In the genomic region with DNA sequence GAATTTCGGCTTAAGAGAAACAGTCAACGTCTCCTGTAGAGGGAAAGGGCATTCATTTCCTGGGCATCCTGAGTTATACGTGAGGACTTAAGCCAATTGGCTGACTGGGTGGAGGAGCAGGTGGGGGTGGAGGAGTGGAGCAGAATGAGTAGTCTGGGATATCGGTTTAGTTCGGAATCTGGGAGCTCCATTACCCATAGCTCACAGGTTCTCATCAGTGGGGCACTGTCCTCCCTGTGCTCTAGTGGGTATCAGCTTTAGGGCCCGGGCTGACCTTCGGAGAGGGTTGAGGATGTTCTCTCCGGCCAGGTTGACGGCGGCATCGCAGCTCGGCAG, we compare ENCODE assay signal across 8 cellular contexts. TPM values are rescaled to one million over a fixed set of nuclear protein-coding genes. Genes with fewer than 3 reads are reported as not detected.
DNase-seq lines count a peak whose midpoint lies in the region; ATAC-seq, FAIRE-seq and TF ChIP-seq lines count a peak whose summit lies in the region.

No MANE protein-coding gene starts in this region.

- H3K4me1 ChIP-seq in OCI-LY1 (ENCODE audit: insufficient read depth, low read length, severe bottlenecking), result peaks cover 35% of the 10 kb centered on the region
- peaks cover 26% of the 10 kb centered on the region for H3K4me1 ChIP-seq in endodermal cell (ENCODE audit: control insufficient read depth, insufficient read depth, low read length)
- H3K4me1 ChIP-seq in neuronal stem cell (ENCODE audit: control insufficient read depth in 2 of 2, insufficient read depth in 1 of 2, low read depth in 1 of 2, low read length in 2 of 2), result peaks cover 3 to 11% of the 10 kb centered on the region in 2 donors

- H3K23ac ChIP-seq in neuronal stem cell (ENCODE audit: low read depth, low read length, poor library complexity), result peak overlapping the region; percentile 89

- no peak overlapping the region for H3K14ac ChIP-seq in neuronal stem cell (ENCODE audit: low read length)

- peak overlapping the region; percentile 78 for H3K4me3 ChIP-seq in OCI-LY1 (ENCODE audit: low read depth, low read length, poor library complexity, severe bottlenecking)
- H3K4me3 ChIP-seq in endodermal cell (ENCODE audit: low read length), result peak overlapping the region; percentile 97
- peak overlapping the region; percentile 80 to 94 for H3K4me3 ChIP-seq in neuronal stem cell (ENCODE audit: low read length in 2 of 2)

- no peaks in the 10 kb centered on the region for H3K9me2 ChIP-seq in OCI-LY1 (ENCODE audit: low read depth, low read length)

- no peak overlapping the region for H3K4ac ChIP-seq in neuronal stem cell (ENCODE audit: low read length)

- H2AFZ ChIP-seq in OCI-LY1 (ENCODE audit: low read length) (no peak overlapping the region), neuronal stem cell (ENCODE audit: low read length) (peak overlapping the region; percentile 91)

- H3K79me1 ChIP-seq in neuronal stem cell (ENCODE audit: low read depth, low read length), result no peaks in the 10 kb centered on the region

- H3K27ac Mint-ChIP-seq in activated CD8-positive, alpha-beta memory T cell treated with anti-CD3 and anti-CD28 coated beads, Interleukin-2, amount 10 ng/mL, durations not matched to agents 7 days and 5 days, result peak overlapping the region; percentile 98
- peak overlapping the region; percentile 100 for H3K27ac Mint-ChIP-seq in endodermal cell

- no peak for DNase-seq in activated CD8-positive, alpha-beta memory T cell treated with anti-CD3 and anti-CD28 coated beads, Interleukin-2, amount 10 ng/mL, durations not matched to agents 7 days and 5 days
- DNase-seq in activated CD8-positive, alpha-beta memory T cell treated with anti-CD3 and anti-CD28 coated beads for 24 hours, result no peak
- no peak for DNase-seq in endodermal cell
- DNase-seq in neuronal stem cell (ENCODE audit: low spot score), result no peak
- DNase-seq in GM12892 (ENCODE audit: insufficient read length), result no peak

- H3K4me1 Mint-ChIP-seq in activated CD8-positive, alpha-beta memory T cell treated with anti-CD3 and anti-CD28 coated beads, Interleukin-2, amount 10 ng/mL, durations not matched to agents 7 days and 5 days, result peaks cover 59% of the 10 kb centered on the region
- H3K4me1 Mint-ChIP-seq in endodermal cell, result peaks cover 28% of the 10 kb centered on the region

- H2BK120ac ChIP-seq in neuronal stem cell (ENCODE audit: low read depth, low read length), result no peak overlapping the region

- no peak overlapping the region for H2BK15ac ChIP-seq in neuronal stem cell (ENCODE audit: low read length)

- TF ChIP-seq CTCF in OCI-LY1 (IDR thresholded peaks at IDR 0.05; ENCODE audit: low read length), result no peak
- no peak for TF ChIP-seq CTCF in endodermal cell (conservative IDR thresholded peaks at IDR 0.05)

- H3K9me3 Mint-ChIP-seq in activated CD8-positive, alpha-beta memory T cell treated with anti-CD3 and anti-CD28 coated beads, Interleukin-2, amount 10 ng/mL, durations not matched to agents 7 days and 5 days (ENCODE audit: low read depth), result no peaks in the 10 kb centered on the region
- H3K9me3 Mint-ChIP-seq in endodermal cell, result peaks cover 2% of the 10 kb centered on the region

- no peaks in the 10 kb centered on the region for H3K9me3 ChIP-seq in OCI-LY1 (ENCODE audit: low read length)
- no peaks in the 10 kb centered on the region for H3K9me3 ChIP-seq in endodermal cell (ENCODE audit: control insufficient read depth, low read length)
- no peaks in the 10 kb centered on the region for H3K9me3 ChIP-seq in neuronal stem cell (replicated peaks in 1 of 2; ENCODE audit: control insufficient read depth in 2 of 2, insufficient read depth in 1 of 2, low read depth in 1 of 2, low read length in 2 of 2)

- no peak overlapping the region for H4K8ac ChIP-seq in neuronal stem cell (ENCODE audit: low read depth, low read length)

- no peak overlapping the region for H4K91ac ChIP-seq in neuronal stem cell (ENCODE audit: low read depth, low read length, poor library complexity)

- no peaks in the 10 kb centered on the region for H3K27me3 ChIP-seq in OCI-LY1 (ENCODE audit: insufficient read depth, low read length)
- no peaks in the 10 kb centered on the region for H3K27me3 ChIP-seq in endodermal cell (ENCODE audit: control insufficient read depth, insufficient read depth, low read length, poor library complexity, severe bottlenecking)
- no peaks in the 10 kb centered on the region for H3K27me3 ChIP-seq in neuronal stem cell (ENCODE audit: control insufficient read depth in 3 of 3, insufficient read depth in 3 of 3, low read depth in 1 of 3, low read length in 3 of 3)

- CTCF ChIA-PET in activated CD8-positive, alpha-beta memory T cell treated with anti-CD3 and anti-CD28 coated beads, Interleukin-2, amount 10 ng/mL, durations not matched to agents 7 days and 5 days (lab: Charles Lee), result interaction anchor here (0.8 to 6.0 kb wide), 9 partner anchors 9 to 232 kb away, joined by 3 to 70 read pairs (median 4); a partner anchor contains a TSS

- 0 out of 2 replicates have a peak, but pooled peaks cover 6% of the 10 kb centered on the region for H3K79me2 ChIP-seq in OCI-LY1 (ENCODE audit: insufficient read depth, low read length)

- peak overlapping the region; percentile 90 for H3K4me3 Mint-ChIP-seq in activated CD8-positive, alpha-beta memory T cell treated with anti-CD3 and anti-CD28 coated beads, Interleukin-2, amount 10 ng/mL, durations not matched to agents 7 days and 5 days
- H3K4me3 Mint-ChIP-seq in endodermal cell, result peak overlapping the region; percentile 94

- H3K36me3 Mint-ChIP-seq in activated CD8-positive, alpha-beta memory T cell treated with anti-CD3 and anti-CD28 coated beads, Interleukin-2, amount 10 ng/mL, durations not matched to agents 7 days and 5 days, result peaks cover 36% of the 10 kb centered on the region
- H3K36me3 Mint-ChIP-seq in endodermal cell (ENCODE audit: low read depth), result peaks cover 39% of the 10 kb centered on the region

- 0 to 3% methylated on average over 7 to 12 of the region's 12 CpGs for WGBS in endodermal cell (ENCODE audit: insufficient coverage in 1 of 2, insufficient read length in 1 of 2), 2 experiments
- no CpG with 5 or more reads among the region's 12 CpGs for WGBS in neuronal stem cell (ENCODE audit: extremely low coverage in 2 of 2, insufficient read length in 2 of 2, insufficient replicate concordance in 1 of 2), 2 donors

- TF ChIP-seq POLR2A in GM18505 (IDR thresholded peaks at IDR 0.05; ENCODE audit: borderline replicate concordance, extremely low read depth, insufficient read depth, insufficient read length) (no peak), GM12892 (IDR thresholded peaks at IDR 0.05; ENCODE audit: low read depth, low read length) (no peak)

- H2AK5ac ChIP-seq in neuronal stem cell (ENCODE audit: low read depth, low read length), result no peak overlapping the region

- peak overlapping the region; percentile 33 for H2BK5ac ChIP-seq in neuronal stem cell (ENCODE audit: low read length)

- FAIRE-seq in GM12892 (lab: Jason Lieb, UNC), result no peak

- H2BK12ac ChIP-seq in neuronal stem cell (ENCODE audit: low read length), result peak overlapping the region; percentile 4

- peak overlapping the region; percentile 89 for H3K9ac ChIP-seq in OCI-LY1 (ENCODE audit: low read length)
- no peak overlapping the region for H3K9ac ChIP-seq in endodermal cell (ENCODE audit: extremely low read depth, low read length, poor library complexity, severe bottlenecking)
- peak overlapping the region; percentile 85 for H3K9ac ChIP-seq in neuronal stem cell (ENCODE audit: low read depth, low read length, poor library complexity)

- peaks cover 53% of the 10 kb centered on the region for H3K36me3 ChIP-seq in OCI-LY1 (ENCODE audit: insufficient read depth, low read length)
- H3K36me3 ChIP-seq in endodermal cell (ENCODE audit: control insufficient read depth, insufficient read depth, low read length), result peaks cover 27% of the 10 kb centered on the region
- peaks cover 23 to 55% of the 10 kb centered on the region in 2 donors for H3K36me3 ChIP-seq in neuronal stem cell (replicated peaks in 1 of 2; ENCODE audit: control insufficient read depth in 2 of 2, insufficient read depth in 2 of 2, low read length in 2 of 2)

- H3F3A ChIP-seq in OCI-LY1 (ENCODE audit: insufficient read depth, low read length), result no peaks in the 10 kb centered on the region; the same call in 1 of the 2 replicates

- peak overlapping the region; percentile 72 for H3K27ac ChIP-seq in OCI-LY1 (ENCODE audit: low read depth, low read length, poor library complexity, severe bottlenecking)
- H3K27ac ChIP-seq in endodermal cell (ENCODE audit: low read depth, low read length), result peak overlapping the region; percentile 91
- peak overlapping the region; percentile 99 for H3K27ac ChIP-seq in neuronal stem cell (replicated peaks; ENCODE audit: low read length)

- no peaks in the 10 kb centered on the region for H4K20me1 ChIP-seq in OCI-LY1 (ENCODE audit: insufficient read depth, low read length)

- H3K4me2 ChIP-seq in OCI-LY1 (ENCODE audit: low read length) (peak overlapping the region; percentile 95), neuronal stem cell (ENCODE audit: insufficient read depth, low read length, poor library complexity, severe bottlenecking) (peak overlapping the region; percentile 85)

- peaks cover 2% of the 10 kb centered on the region for H3K27me3 Mint-ChIP-seq in activated CD8-positive, alpha-beta memory T cell treated with anti-CD3 and anti-CD28 coated beads, Interleukin-2, amount 10 ng/mL, durations not matched to agents 7 days and 5 days
- H3K27me3 Mint-ChIP-seq in endodermal cell (ENCODE audit: insufficient read depth), result no peaks in the 10 kb centered on the region

- H3K18ac ChIP-seq in neuronal stem cell (ENCODE audit: low read length), result peak overlapping the region; percentile 38

- ATAC-seq in activated CD8-positive, alpha-beta memory T cell treated with anti-CD3 and anti-CD28 coated beads, Interleukin-2, amount 10 ng/mL, durations not matched to agents 7 days and 5 days, result no peak
- ATAC-seq in GM18505 (IDR thresholded peaks at IDR 0.05; ENCODE audit: unreplicated experiment), result no peak
- no peak for ATAC-seq in HG03025 (IDR thresholded peaks at IDR 0.05; ENCODE audit: low FRiP score, unreplicated experiment)

RNA-seq across cellular contexts. Expression of a gene that starts 0.7 kb away (rescaled TPM):
- total RNA-seq in activated CD8-positive, alpha-beta memory T cell treated with anti-CD3 and anti-CD28 coated beads, Interleukin-2, amount 10 ng/mL, durations not matched to agents 7 days and 5 days, result 10 to 100 TPM; 45.6 to 45.9 TPM
- total RNA-seq in endodermal cell, result 10 to 100 TPM; 40.4 to 41.3 TPM
- polyA plus RNA-seq in endodermal cell (2013, experiment 1 of 2), result 72.3 TPM
- 58.7 TPM for polyA plus RNA-seq in endodermal cell (2013, experiment 2 of 2)
- 56.9 TPM for polyA plus RNA-seq in neuronal stem cell (2013, experiment 1 of 2)
- polyA plus RNA-seq in neuronal stem cell (2013, experiment 2 of 2), result 53.2 TPM
- 28.7 TPM for polyA plus RNA-seq in GM12892 (2012; ENCODE audit: missing spikeins)

RNA-seq across cellular contexts. Expression of a gene that starts 12.1 kb away (rescaled TPM):
- 10 to 100 TPM; 73.3 to 81.2 TPM for total RNA-seq in activated CD8-positive, alpha-beta memory T cell treated with anti-CD3 and anti-CD28 coated beads, Interleukin-2, amount 10 ng/mL, durations not matched to agents 7 days and 5 days
- total RNA-seq in endodermal cell, result 10 to 100 TPM; 46.2 to 46.6 TPM
- 34.2 TPM for polyA plus RNA-seq in endodermal cell (2013, experiment 1 of 2)
- polyA plus RNA-seq in endodermal cell (2013, experiment 2 of 2), result 29.1 TPM
- 18.3 TPM for polyA plus RNA-seq in neuronal stem cell (2013, experiment 1 of 2)
- 18.2 TPM for polyA plus RNA-seq in neuronal stem cell (2013, experiment 2 of 2)
- polyA plus RNA-seq in GM12892 (2012; ENCODE audit: missing spikeins), result 21.5 TPM

RNA-seq across cellular contexts. Expression of a gene that starts 12.4 kb away (rescaled TPM):
- total RNA-seq in activated CD8-positive, alpha-beta memory T cell treated with anti-CD3 and anti-CD28 coated beads, Interleukin-2, amount 10 ng/mL, durations not matched to agents 7 days and 5 days, result 1 to 10 TPM; 5.0 to 7.1 TPM
- 1 to 10 TPM; 2.1 to 2.4 TPM for total RNA-seq in endodermal cell
- polyA plus RNA-seq in endodermal cell (2013, experiment 1 of 2), result 0.46 TPM
- 0.83 TPM for polyA plus RNA-seq in endodermal cell (2013, experiment 2 of 2)
- polyA plus RNA-seq in neuronal stem cell (2013, experiment 1 of 2), result 0.59 TPM
- polyA plus RNA-seq in neuronal stem cell (2013, experiment 2 of 2), result 0.32 TPM
- 5.4 TPM for polyA plus RNA-seq in GM12892 (2012; ENCODE audit: missing spikeins)

RNA-seq across cellular contexts. Expression of a gene that starts 43.1 kb away (rescaled TPM):
- total RNA-seq in activated CD8-positive, alpha-beta memory T cell treated with anti-CD3 and anti-CD28 coated beads, Interleukin-2, amount 10 ng/mL, durations not matched to agents 7 days and 5 days, result under 1 TPM; 0.05 to 0.50 TPM
- total RNA-seq in endodermal cell, result 10 to 100 TPM; 19.5 to 19.7 TPM
- 26.5 TPM for polyA plus RNA-seq in endodermal cell (2013, experiment 1 of 2)
- 26.2 TPM for polyA plus RNA-seq in endodermal cell (2013, experiment 2 of 2)
- polyA plus RNA-seq in neuronal stem cell (2013, experiment 1 of 2), result 16.1 TPM
- polyA plus RNA-seq in neuronal stem cell (2013, experiment 2 of 2), result 16.0 TPM
- not detected for polyA plus RNA-seq in GM12892 (2012; ENCODE audit: missing spikeins)
